1 cellular context compared by ENCODE assay signal in the genomic region with DNA sequence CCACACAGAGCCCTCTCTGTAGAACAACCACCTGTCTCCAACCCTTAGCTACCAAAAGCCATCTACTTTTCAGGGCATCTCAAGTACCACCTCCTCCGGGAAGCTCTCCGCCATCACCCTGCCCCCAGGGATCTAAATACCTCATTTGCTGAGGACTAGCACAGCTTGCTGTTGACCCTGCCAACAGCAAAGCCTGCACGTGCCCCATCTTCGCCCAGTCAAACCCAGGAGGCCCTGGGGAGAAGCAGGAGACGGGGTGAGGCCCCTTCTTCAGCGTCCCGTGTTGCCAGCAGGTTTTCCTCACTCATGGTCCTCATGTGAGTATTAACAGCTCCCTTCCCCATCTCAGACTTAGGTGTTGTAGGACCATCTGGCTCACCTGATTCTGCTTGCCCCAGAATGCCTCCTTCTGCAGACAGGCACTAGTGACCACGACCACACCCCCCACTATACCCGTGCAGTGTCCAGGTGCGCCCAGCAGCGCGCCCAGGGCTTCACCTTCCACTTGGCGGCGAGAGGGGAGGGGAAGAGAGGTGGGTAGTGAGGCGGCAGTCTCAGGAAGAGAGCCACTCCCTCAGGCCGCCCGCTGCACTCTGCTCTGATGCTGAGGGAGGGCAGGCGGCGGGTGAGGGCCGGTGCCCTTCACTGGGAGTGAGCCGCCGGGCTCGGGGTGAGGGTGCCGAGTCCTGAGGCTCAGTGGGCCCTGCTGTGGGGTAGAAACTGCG.
TF ChIP-seq lines count a peak whose summit lies in the region.

No MANE protein-coding gene starts in this region.

TF ChIP-seq in K562, 482 proteins besides CTCF, POLR2A, EP300 and RAD21:
- TF ChIP-seq SOX6 (IDR thresholded peaks at IDR 0.05) (no peak), ZNF143 (CRISPR knock-in tag; IDR thresholded peaks at IDR 0.05) (no peak), BRF1 (IDR thresholded peaks at IDR 0.05; ENCODE audit: borderline replicate concordance, extremely low read depth, insufficient read length) (no peak), KAT7 (CRISPR knock-in tag; IDR thresholded peaks at IDR 0.05; ENCODE audit: borderline replicate concordance) (no peak), RBM15 (IDR thresholded peaks at IDR 0.05; ENCODE audit: insufficient read depth, low read length) (no peak), JUNB (CRISPR knock-in tag; conservative IDR thresholded peaks at IDR 0.05) (no peak), ZNF354B (CRISPR knock-in tag; IDR thresholded peaks at IDR 0.05) (no peak), CHD1 (IDR thresholded peaks at IDR 0.05; ENCODE audit: low read length) (no peak), FOXP1 (CRISPR knock-in tag; IDR thresholded peaks at IDR 0.05) (no peak), CBX5 (IDR thresholded peaks at IDR 0.05; ENCODE audit: borderline replicate concordance, low read depth) (no peak), SAFB (IDR thresholded peaks at IDR 0.05; ENCODE audit: borderline replicate concordance, low read depth, low read length) (no peak), ESRRA (IDR thresholded peaks at IDR 0.05; ENCODE audit: borderline replicate concordance, low read depth) (no peak), DACH1 (IDR thresholded peaks at IDR 0.05; ENCODE audit: partially characterized antibody) (no peak), ZNF124 (CRISPR knock-in tag; IDR thresholded peaks at IDR 0.05) (no peak), ZFP36 (IDR thresholded peaks at IDR 0.05; ENCODE audit: low read depth, low read length, partially characterized antibody) (peak; percentile 26), MECOM (CRISPR knock-in tag; IDR thresholded peaks at IDR 0.05) (no peak)
- TF ChIP-seq, protein P1, sequence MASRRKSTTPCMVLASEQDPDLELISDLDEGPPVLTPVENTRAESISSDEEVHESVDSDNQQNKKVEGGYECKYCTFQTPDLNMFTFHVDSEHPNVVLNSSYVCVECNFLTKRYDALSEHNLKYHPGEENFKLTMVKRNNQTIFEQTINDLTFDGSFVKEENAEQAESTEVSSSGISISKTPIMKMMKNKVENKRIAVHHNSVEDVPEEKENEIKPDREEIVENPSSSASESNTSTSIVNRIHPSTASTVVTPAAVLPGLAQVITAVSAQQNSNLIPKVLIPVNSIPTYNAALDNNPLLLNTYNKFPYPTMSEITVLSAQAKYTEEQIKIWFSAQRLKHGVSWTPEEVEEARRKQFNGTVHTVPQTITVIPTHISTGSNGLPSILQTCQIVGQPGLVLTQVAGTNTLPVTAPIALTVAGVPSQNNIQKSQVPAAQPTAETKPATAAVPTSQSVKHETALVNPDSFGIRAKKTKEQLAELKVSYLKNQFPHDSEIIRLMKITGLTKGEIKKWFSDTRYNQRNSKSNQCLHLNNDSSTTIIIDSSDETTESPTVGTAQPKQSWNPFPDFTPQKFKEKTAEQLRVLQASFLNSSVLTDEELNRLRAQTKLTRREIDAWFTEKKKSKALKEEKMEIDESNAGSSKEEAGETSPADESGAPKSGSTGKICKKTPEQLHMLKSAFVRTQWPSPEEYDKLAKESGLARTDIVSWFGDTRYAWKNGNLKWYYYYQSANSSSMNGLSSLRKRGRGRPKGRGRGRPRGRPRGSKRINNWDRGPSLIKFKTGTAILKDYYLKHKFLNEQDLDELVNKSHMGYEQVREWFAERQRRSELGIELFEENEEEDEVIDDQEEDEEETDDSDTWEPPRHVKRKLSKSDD (conservative IDR thresholded peaks at IDR 0.05; ENCODE audit: low read length) = no peak
- TF ChIP-seq, protein P2, sequence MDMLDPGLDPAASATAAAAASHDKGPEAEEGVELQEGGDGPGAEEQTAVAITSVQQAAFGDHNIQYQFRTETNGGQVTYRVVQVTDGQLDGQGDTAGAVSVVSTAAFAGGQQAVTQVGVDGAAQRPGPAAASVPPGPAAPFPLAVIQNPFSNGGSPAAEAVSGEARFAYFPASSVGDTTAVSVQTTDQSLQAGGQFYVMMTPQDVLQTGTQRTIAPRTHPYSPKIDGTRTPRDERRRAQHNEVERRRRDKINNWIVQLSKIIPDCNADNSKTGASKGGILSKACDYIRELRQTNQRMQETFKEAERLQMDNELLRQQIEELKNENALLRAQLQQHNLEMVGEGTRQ (CRISPR knock-in tag; IDR thresholded peaks at IDR 0.05) = 0 out of 2 replicates have a peak, but pooled peaks have one; percentile 0
